ENCODE assay signal across 9 cellular contexts in genomic region chr16:67668495-67669157, GRCh38. TPM values are rescaled to one million over a fixed set of nuclear protein-coding genes. Genes with fewer than 3 reads are reported as not detected.
DNase-seq lines count a peak whose midpoint lies in the region; ATAC-seq, FAIRE-seq and TF ChIP-seq lines count a peak whose summit lies in the region.
"Had no signal": no experiment of that assay in that cellular context is flagged by ENCODE, and none has a peak within 500 bp of the region (broad histone marks: within the 10 kb centered on the region; RNA-seq: fewer than 3 reads in every experiment).

No MANE protein-coding gene starts in this region.

- peak overlapping the region; percentile 17; the same call in 1 of the 2 replicates for H3K27ac ChIP-seq in DOHH2 (ENCODE audit: low read depth, low read length)
- H3K27ac ChIP-seq in brain microvascular endothelial cell, result no peak overlapping the region
- no peak overlapping the region for H3K27ac ChIP-seq in neuronal stem cell (replicated peaks; ENCODE audit: low read length)
- no peak overlapping the region for H3K27ac ChIP-seq in effector memory CD4-positive, alpha-beta T cell (ENCODE audit: insufficient read depth, low read length, poor library complexity, severe bottlenecking)

- H3K27me3 Mint-ChIP-seq in IgD-negative memory B cell, result no peaks in the 10 kb centered on the region

- no peaks in the 10 kb centered on the region for H3K9me2 ChIP-seq in DOHH2 (replicated peaks; ENCODE audit: control insufficient read depth, low read length)

- FAIRE-seq in D721Med (lab: Jason Lieb, UNC) (no peak), GM12892 (lab: Jason Lieb, UNC) (no peak)
- FAIRE-seq: endometrium had no signal

- H3K9me3 Mint-ChIP-seq in IgD-negative memory B cell, result no peaks in the 10 kb centered on the region

- peaks cover 2% of the 10 kb centered on the region for H3K36me3 Mint-ChIP-seq in IgD-negative memory B cell

- H4K20me1 ChIP-seq in DOHH2 (ENCODE audit: control insufficient read depth, insufficient read depth, low read depth, low read length), result no peaks in the 10 kb centered on the region

- DNase-seq in brain microvascular endothelial cell, result no peak
- DNase-seq in neuronal stem cell (ENCODE audit: low spot score), result no peak
- DNase-seq in D721Med (ENCODE audit: insufficient read length, low spot score), result no peak
- DNase-seq in effector memory CD4-positive, alpha-beta T cell, result no peak
- no peak for DNase-seq in GM12892 (ENCODE audit: insufficient read length)

- no peak for TF ChIP-seq CTCF in DOHH2 (IDR thresholded peaks at IDR 0.05; ENCODE audit: low read depth, low read length, poor library complexity, severe bottlenecking)
- peak; percentile 54 for TF ChIP-seq CTCF in brain microvascular endothelial cell (IDR thresholded peaks at IDR 0.05; ENCODE audit: low read depth, low read length, missing control alignments)
- no peak for TF ChIP-seq CTCF in D721Med (IDR thresholded peaks at IDR 0.05; ENCODE audit: insufficient read depth, missing control alignments)

- no peaks in the 10 kb centered on the region for H3K79me1 ChIP-seq in neuronal stem cell (ENCODE audit: low read depth, low read length)

- H3K27me3 ChIP-seq in DOHH2 (ENCODE audit: control insufficient read depth, low read length), result no peaks in the 10 kb centered on the region
- H3K27me3 ChIP-seq in brain microvascular endothelial cell (replicated peaks), result no peaks in the 10 kb centered on the region
- no peaks in the 10 kb centered on the region for H3K27me3 ChIP-seq in neuronal stem cell (ENCODE audit: control insufficient read depth in 3 of 3, insufficient read depth in 3 of 3, low read depth in 1 of 3, low read length in 3 of 3)
- H3K27me3 ChIP-seq in effector memory CD4-positive, alpha-beta T cell (replicated peaks; ENCODE audit: control insufficient read depth, insufficient read depth, low read length, poor library complexity, severe bottlenecking), result no peaks in the 10 kb centered on the region

- no peak for ATAC-seq in GM18870 (IDR thresholded peaks at IDR 0.05; ENCODE audit: unreplicated experiment)

- peak overlapping the region in 3 of 4 donors; percentile 64 to 85 (median 84) for H3K4me3 Mint-ChIP-seq in IgD-negative memory B cell

- no peak overlapping the region for H2BK15ac ChIP-seq in neuronal stem cell (ENCODE audit: low read length)

- H3K4me3 ChIP-seq in DOHH2 (ENCODE audit: low read length) (no peak overlapping the region), brain microvascular endothelial cell (ENCODE audit: low read depth, low read length) (no peak overlapping the region), neuronal stem cell (ENCODE audit: low read length in 2 of 2) (no peak overlapping the region)
- H3K4me3 ChIP-seq in effector memory CD4-positive, alpha-beta T cell (ENCODE audit: insufficient read depth, low read depth, low read length, poor library complexity, severe bottlenecking), result no peak overlapping the region

- peak overlapping the region; percentile 37 for H3K23ac ChIP-seq in neuronal stem cell (ENCODE audit: low read depth, low read length, poor library complexity)

- peak overlapping the region; percentile 74 for H3K9ac ChIP-seq in neuronal stem cell (ENCODE audit: low read depth, low read length, poor library complexity)

- H3K4me1 Mint-ChIP-seq in IgD-negative memory B cell, result peaks cover 23 to 34% (median 23%) of the 10 kb centered on the region in 3 donors

- no peak overlapping the region for H2BK120ac ChIP-seq in neuronal stem cell (ENCODE audit: low read depth, low read length)

- no peak overlapping the region for H2AK5ac ChIP-seq in neuronal stem cell (ENCODE audit: low read depth, low read length)

- WGBS in neuronal stem cell (ENCODE audit: extremely low coverage in 2 of 2, insufficient read length in 2 of 2, insufficient replicate concordance in 1 of 2), 2 donors, result no CpG with 5 or more reads among the region's 6 CpGs

- peak overlapping the region; percentile 41 for H3K14ac ChIP-seq in neuronal stem cell (ENCODE audit: low read length)

- H4K8ac ChIP-seq in neuronal stem cell (ENCODE audit: low read depth, low read length), result no peak overlapping the region

- no peak for TF ChIP-seq POLR2A in GM12892 (IDR thresholded peaks at IDR 0.05; ENCODE audit: low read depth, low read length)

- in situ Hi-C loops in brain microvascular endothelial cell (cut with HindIII; ENCODE audit: low pct_ligation_motif_present, low sequenced_read_pairs), result no loop called here

- peak overlapping the region; percentile 99 for H3K4me2 ChIP-seq in DOHH2 (ENCODE audit: low read length)
- no peak overlapping the region for H3K4me2 ChIP-seq in neuronal stem cell (ENCODE audit: insufficient read depth, low read length, poor library complexity, severe bottlenecking)

- H3K4me1 ChIP-seq in DOHH2 (ENCODE audit: control insufficient read depth, low read length), result peaks cover 43% of the 10 kb centered on the region
- peaks cover 9 to 19% of the 10 kb centered on the region in 2 donors for H3K4me1 ChIP-seq in neuronal stem cell (ENCODE audit: control insufficient read depth in 2 of 2, insufficient read depth in 1 of 2, low read depth in 1 of 2, low read length in 2 of 2)
- H3K4me1 ChIP-seq in effector memory CD4-positive, alpha-beta T cell (ENCODE audit: control insufficient read depth, insufficient read depth, low read length, poor library complexity, severe bottlenecking), result peaks cover 20% of the 10 kb centered on the region

- H3K36me3 ChIP-seq in DOHH2 (ENCODE audit: control insufficient read depth, low read length), result no peaks in the 10 kb centered on the region
- no peaks in the 10 kb centered on the region for H3K36me3 ChIP-seq in brain microvascular endothelial cell (replicated peaks)
- peaks cover 2 to 16% of the 10 kb centered on the region in 2 donors for H3K36me3 ChIP-seq in neuronal stem cell (replicated peaks in 1 of 2; ENCODE audit: control insufficient read depth in 2 of 2, insufficient read depth in 2 of 2, low read length in 2 of 2)
- no peaks in the 10 kb centered on the region for H3K36me3 ChIP-seq in effector memory CD4-positive, alpha-beta T cell (ENCODE audit: control insufficient read depth, insufficient read depth, low read length)

- peak overlapping the region; percentile 45 for H2BK5ac ChIP-seq in neuronal stem cell (ENCODE audit: low read length)

- H3K18ac ChIP-seq in neuronal stem cell (ENCODE audit: low read length), result no peak overlapping the region

- H3K9me3 ChIP-seq in DOHH2 (ENCODE audit: control insufficient read depth, insufficient read depth, low read length) (no peaks in the 10 kb centered on the region), neuronal stem cell (replicated peaks in 1 of 2; ENCODE audit: control insufficient read depth in 2 of 2, insufficient read depth in 1 of 2, low read depth in 1 of 2, low read length in 2 of 2) (no peaks in the 10 kb centered on the region)
- H3K9me3 ChIP-seq in effector memory CD4-positive, alpha-beta T cell (ENCODE audit: control insufficient read depth, low read length), result no peaks in the 10 kb centered on the region

- no peak overlapping the region for H4K91ac ChIP-seq in neuronal stem cell (ENCODE audit: low read depth, low read length, poor library complexity)

- 0 out of 2 replicates have a peak, but pooled peaks cover 2% of the 10 kb centered on the region for H3F3A ChIP-seq in DOHH2 (ENCODE audit: control insufficient read depth, insufficient read depth)

- no peaks in the 10 kb centered on the region for H3K79me2 ChIP-seq in DOHH2 (ENCODE audit: control insufficient read depth, low read length)

- no peak overlapping the region for H2BK12ac ChIP-seq in neuronal stem cell (ENCODE audit: low read length)

- peak overlapping the region; percentile 63 to 89 (median 80) for H3K27ac Mint-ChIP-seq in IgD-negative memory B cell

- H2AFZ ChIP-seq in neuronal stem cell (ENCODE audit: low read length), result no peak overlapping the region

- H3K4ac ChIP-seq in neuronal stem cell (ENCODE audit: low read length), result no peak overlapping the region

RNA-seq across cellular contexts. Expression of gene C16orf86, which starts 2.0 kb away (rescaled TPM):
- polyA plus RNA-seq in IgD-negative memory B cell, result 8.2 TPM
- polyA plus RNA-seq in neuronal stem cell (2013, experiment 1 of 2), result 2.5 TPM
- 2.8 TPM for polyA plus RNA-seq in neuronal stem cell (2013, experiment 2 of 2)
- 2.1 TPM for polyA plus RNA-seq in GM12892 (2012; ENCODE audit: missing spikeins)

RNA-seq across cellular contexts. Expression of gene ENKD1, which starts 2.1 kb away (rescaled TPM):
- polyA plus RNA-seq in IgD-negative memory B cell, result 1.8 TPM
- polyA plus RNA-seq in neuronal stem cell (2013, experiment 1 of 2), result 15.2 TPM
- polyA plus RNA-seq in neuronal stem cell (2013, experiment 2 of 2), result 15.0 TPM
- 7.7 TPM for polyA plus RNA-seq in GM12892 (2012; ENCODE audit: missing spikeins)

RNA-seq across cellular contexts. Expression of gene PARD6A, which starts 7.9 kb away (rescaled TPM):
- polyA plus RNA-seq in IgD-negative memory B cell, result 18.5 TPM
- 8.5 TPM for polyA plus RNA-seq in neuronal stem cell (2013, experiment 1 of 2)
- 8.0 TPM for polyA plus RNA-seq in neuronal stem cell (2013, experiment 2 of 2)
- polyA plus RNA-seq in GM12892 (2012; ENCODE audit: missing spikeins), result 4.0 TPM

RNA-seq across cellular contexts. Expression of gene ACD, which starts 8.6 kb away (rescaled TPM):
- 48.6 TPM for polyA plus RNA-seq in IgD-negative memory B cell
- 33.1 TPM for polyA plus RNA-seq in neuronal stem cell (2013, experiment 1 of 2)
- polyA plus RNA-seq in neuronal stem cell (2013, experiment 2 of 2), result 32.0 TPM
- polyA plus RNA-seq in GM12892 (2012; ENCODE audit: missing spikeins), result 20.4 TPM

RNA-seq across cellular contexts. Expression of gene CARMIL2, which starts 23.7 kb away (rescaled TPM):
- polyA plus RNA-seq in IgD-negative memory B cell, result 14.5 TPM
- polyA plus RNA-seq in neuronal stem cell (2013, experiment 1 of 2), result 6.1 TPM
- polyA plus RNA-seq in neuronal stem cell (2013, experiment 2 of 2), result 6.2 TPM
- 27.5 TPM for polyA plus RNA-seq in GM12892 (2012; ENCODE audit: missing spikeins)
